Comparison of ENCODE assay signal across 1 cellular context in genomic region chr7:66740302-66740979, GRCh38.
TF ChIP-seq lines count a peak whose summit lies in the region.

TSS of gene RABGEF1 (plus strand) at chr7:66740733. CDS start at chr7:66771900, 31,167 bp downstream.

TF ChIP-seq in GM12878, 131 proteins besides CTCF, POLR2A, EP300 and RAD21 (continued from another document and continues in another):
- no peak for TF ChIP-seq CEBPZ (IDR thresholded peaks at IDR 0.05; ENCODE audit: low read depth, low read length)
- peak; percentile 10; the same call in 1 of the 2 replicates for TF ChIP-seq LARP7 (IDR thresholded peaks at IDR 0.05)
- TF ChIP-seq STAT1 (conservative IDR thresholded peaks at IDR 0.05) = peak; percentile 55; the same call in 1 of the 2 replicates
- 0 out of 2 replicates have a peak, but pooled peaks have one; percentile 42 for TF ChIP-seq ASH2L (IDR thresholded peaks at IDR 0.05; ENCODE audit: borderline replicate concordance, low read depth)
- TF ChIP-seq BCL11A (IDR thresholded peaks at IDR 0.05; ENCODE audit: low read depth, low read length) = peak; percentile 15; the same call in 1 of the 2 replicates
- peak; percentile 83 for TF ChIP-seq FOXK2 (IDR thresholded peaks at IDR 0.05)
- TF ChIP-seq MTA3 (IDR thresholded peaks at IDR 0.05; ENCODE audit: borderline replicate concordance, low read length) = no peak
- no peak for TF ChIP-seq SKIL (IDR thresholded peaks at IDR 0.05; ENCODE audit: low read depth, poor library complexity, severe bottlenecking)
- TF ChIP-seq ZNF384 (IDR thresholded peaks at IDR 0.05; ENCODE audit: borderline replicate concordance, low read depth, low read length) = no peak
- peak in 1 of 2 experiments; percentile 82; a peak in 1 of 4 replicates for TF ChIP-seq ETV6 (conservative IDR thresholded peaks at IDR 0.05 in 1 of 2, IDR thresholded peaks at IDR 0.05 in 1 of 2; ENCODE audit: borderline replicate concordance in 1 of 2, low read depth in 1 of 2)
- no peak for TF ChIP-seq PAX8 (IDR thresholded peaks at IDR 0.05)
- TF ChIP-seq POLR2AphosphoS2 (IDR thresholded peaks at IDR 0.05; ENCODE audit: low read depth, low read length) = peak; percentile 89
- 0 out of 2 replicates have a peak, but pooled peaks have one; percentile 6 for TF ChIP-seq IRF4 (IDR thresholded peaks at IDR 0.05; ENCODE audit: low read depth, low read length)
- TF ChIP-seq MLLT1 (IDR thresholded peaks at IDR 0.05) = no peak; the same call in 1 of the 2 replicates
- peak; percentile 80 to 82 for TF ChIP-seq EGR1 (IDR thresholded peaks at IDR 0.05; ENCODE audit: borderline replicate concordance in 1 of 2, low read depth in 2 of 2, low read length in 2 of 2)
- TF ChIP-seq GABPA (IDR thresholded peaks at IDR 0.05; ENCODE audit: low read depth) = peak; percentile 87
- no peak for TF ChIP-seq MEF2B (IDR thresholded peaks at IDR 0.05; ENCODE audit: partially characterized antibody, poor library complexity, severe bottlenecking)
- TF ChIP-seq CEBPB (IDR thresholded peaks at IDR 0.05; ENCODE audit: borderline replicate concordance in 1 of 2, low read depth in 2 of 2, low read length in 2 of 2) = no peak
- no peak for TF ChIP-seq ZNF207 (IDR thresholded peaks at IDR 0.05; ENCODE audit: borderline replicate concordance)
- no peak for TF ChIP-seq ZZZ3 (IDR thresholded peaks at IDR 0.05; ENCODE audit: control insufficient read depth, insufficient read length, low read depth)
- TF ChIP-seq YBX1 (IDR thresholded peaks at IDR 0.05) = no peak
- no peak for TF ChIP-seq SREBF2 (IDR thresholded peaks at IDR 0.05; ENCODE audit: low read length)
- no peak for TF ChIP-seq NR2C2 (IDR thresholded peaks at IDR 0.05; ENCODE audit: borderline replicate concordance, control insufficient read depth, insufficient read length, low read depth)
- TF ChIP-seq CHD2 (IDR thresholded peaks at IDR 0.05; ENCODE audit: borderline replicate concordance, low read depth, low read length) = 0 out of 2 replicates have a peak, but pooled peaks have one; percentile 55
- peak; percentile 96 for TF ChIP-seq CREB1 (IDR thresholded peaks at IDR 0.05; ENCODE audit: low read depth)
- TF ChIP-seq RBBP5 (conservative IDR thresholded peaks at IDR 0.05) = no peak
- TF ChIP-seq BMI1 (IDR thresholded peaks at IDR 0.05; ENCODE audit: borderline replicate concordance) = no peak
- TF ChIP-seq HDAC6 (IDR thresholded peaks at IDR 0.05; ENCODE audit: unreplicated experiment) = no peak
- TF ChIP-seq NBN (IDR thresholded peaks at IDR 0.05) = 0 out of 2 replicates have a peak, but pooled peaks have one; percentile 71
- no peak for TF ChIP-seq ZBTB4 (CRISPR knock-in tag; IDR thresholded peaks at IDR 0.05)
- no peak for TF ChIP-seq MYC (IDR thresholded peaks at IDR 0.05; ENCODE audit: insufficient read depth, insufficient read length, insufficient replicate concordance, low read length, severe bottlenecking)
- no peak for TF ChIP-seq SMC3 (IDR thresholded peaks at IDR 0.05; ENCODE audit: borderline replicate concordance, low read length)
- no peak for TF ChIP-seq SUZ12 (IDR thresholded peaks at IDR 0.05; ENCODE audit: unreplicated experiment)
- TF ChIP-seq MTA2 (IDR thresholded peaks at IDR 0.05; ENCODE audit: low read depth) = no peak
- no peak for TF ChIP-seq ZNF217 (IDR thresholded peaks at IDR 0.05)
- peak; percentile 48 for TF ChIP-seq SP1 (IDR thresholded peaks at IDR 0.05; ENCODE audit: low read depth, low read length)
- TF ChIP-seq E2F8 (IDR thresholded peaks at IDR 0.05; ENCODE audit: low read depth, partially characterized antibody) = peak; percentile 52
- no peak for TF ChIP-seq EZH2 (IDR thresholded peaks at IDR 0.05; ENCODE audit: borderline replicate concordance, control insufficient read depth, low read depth, low read length)
- TF ChIP-seq POLR2AphosphoS5 (IDR thresholded peaks at IDR 0.05; ENCODE audit: low read length) = peak; percentile 85
- TF ChIP-seq ZBTB40 (IDR thresholded peaks at IDR 0.05; ENCODE audit: borderline replicate concordance) = peak; percentile 88
- TF ChIP-seq IKZF1 (conservative IDR thresholded peaks at IDR 0.05) = peak; percentile 77; the same call in 1 of the 2 replicates
- no peak for TF ChIP-seq HDAC2 (IDR thresholded peaks at IDR 0.05)
- peak; percentile 48 for TF ChIP-seq SMAD1 (IDR thresholded peaks at IDR 0.05; ENCODE audit: low read depth, partially characterized antibody)
- no peak for TF ChIP-seq MEF2A (IDR thresholded peaks at IDR 0.05; ENCODE audit: insufficient read depth, low read depth, low read length)
- TF ChIP-seq ATF3 (IDR thresholded peaks at IDR 0.05; ENCODE audit: borderline replicate concordance, extremely low read depth, low read depth, low read length) = no peak
- peak; percentile 77; the same call in 1 of the 2 replicates for TF ChIP-seq RB1 (IDR thresholded peaks at IDR 0.05; ENCODE audit: borderline replicate concordance)
- no peak for TF ChIP-seq CBX3 (IDR thresholded peaks at IDR 0.05; ENCODE audit: borderline replicate concordance, low read depth)
- TF ChIP-seq SMARCA5 (IDR thresholded peaks at IDR 0.05) = peak; percentile 3; the same call in 1 of the 2 replicates
